9 cellular contexts compared by ENCODE assay signal in genomic region chr19:56837492-56837891, GRCh38. TPM values are rescaled to one million over a fixed set of nuclear protein-coding genes. Genes with fewer than 3 reads are reported as not detected.
DNase-seq lines count a peak whose midpoint lies in the region; ATAC-seq and TF ChIP-seq lines count a peak whose summit lies in the region.
"Had no signal": no experiment of that assay in that cellular context is flagged by ENCODE, and none has a peak within 500 bp of the region (broad histone marks: within the 10 kb centered on the region; RNA-seq: fewer than 3 reads in every experiment).

No MANE protein-coding gene starts in this region.

- TF ChIP-seq EP300 in stomach (IDR thresholded peaks at IDR 0.05): no peak

- peaks cover 8% of the 10 kb centered on the region for H3K27me3 ChIP-seq in kidney epithelial cell (ENCODE audit: control insufficient read depth, insufficient read depth, low read length)
- H3K27me3 ChIP-seq in stomach: peaks cover 0 to 31% (median 9%) of the 10 kb centered on the region in 3 donors

- H3K27ac ChIP-seq in stomach: peak overlapping the region in 3 of 5 donors; percentile 71 to 85 (median 80)

- peaks cover 4 to 71% (median 42%) of the 10 kb centered on the region in 4 donors for H3K9me3 ChIP-seq in stomach

- DNase-seq in HS-5 (ENCODE audit: low read depth) (peak; percentile 16), astrocyte of the hippocampus (ENCODE audit: low read depth, low spot score) (peak; percentile 85), kidney epithelial cell (ENCODE audit: low read depth) (peak; percentile 47), stomach (peak; percentile 31), SIG-M5 (lab: John Stamatoyannopoulos, UW) (no peak)

- H3K4me1 ChIP-seq in stomach: no peaks in the 10 kb centered on the region

- ATAC-seq in HG03159 (IDR thresholded peaks at IDR 0.05; ENCODE audit: unreplicated experiment): no peak
- no peak for ATAC-seq in activated CD4-positive, CD25-positive, alpha-beta regulatory T cell treated with anti-CD3 and anti-CD28 coated beads, Interleukin-2, amount 50 U/mL, for 24 hours
- ATAC-seq in GM19351 (IDR thresholded peaks at IDR 0.05; ENCODE audit: unreplicated experiment): no peak
- ATAC-seq: K562 had no signal

- H3K36me3 ChIP-seq in kidney epithelial cell (ENCODE audit: control insufficient read depth, insufficient read depth, low read length) (no peaks in the 10 kb centered on the region), stomach (peaks cover 0 to 11% (median 3%) of the 10 kb centered on the region in 4 donors)

- intact Hi-C loops in stomach (cut with DNase I; ENCODE audit: low total_unique reads): no loop called here

- 31 to 53% (median 39%) methylated on average over 17 to 21 of the region's 21 CpGs for WGBS in stomach, 5 donors

- peak overlapping the region; percentile 42 for H3K4me3 ChIP-seq in kidney epithelial cell (ENCODE audit: low read depth, low read length)
- peak overlapping the region; percentile 29 to 49 (median 38) for H3K4me3 ChIP-seq in stomach
- H3K4me3 ChIP-seq: K562 had no signal

- TF ChIP-seq POLR2A in stomach (IDR thresholded peaks at IDR 0.05): no peak

- TF ChIP-seq CTCF in kidney epithelial cell (IDR thresholded peaks at IDR 0.05; ENCODE audit: insufficient read depth, low read length, poor library complexity, severe bottlenecking): peak; percentile 46
- peak in 3 of 7 experiments; percentile 6 to 32 (median 30) for TF ChIP-seq CTCF in stomach (IDR thresholded peaks at IDR 0.05)

RNA-seq across cellular contexts. Expression of gene PEG3, which starts 3.0 kb away (rescaled TPM):
- total RNA-seq in kidney epithelial cell (2.1 and 2.6 TPM in 2 replicates), stomach (10 to 100 TPM in 1 of 5 donors, 1 to 10 TPM in 3, under 1 TPM in 1; 0.72 to 38.2 (median 2.3) TPM)
- polyA plus RNA-seq in stomach: 1 to 10 TPM; 1.1 to 3.2 (median 1.4) TPM

RNA-seq across cellular contexts. Expression of gene ZIM2, which starts 3.0 kb away (rescaled TPM):
- total RNA-seq in kidney epithelial cell (0.07 TPM in 1 of 2 replicates, not detected in the other), stomach (1 to 10 TPM in 2 of 5 donors, not detected in 3; 3.3 to 4.1 TPM)
- polyA plus RNA-seq in stomach: under 1 TPM in 1 of 3 donors, not detected in 2; 0.19 TPM
- total RNA-seq: K562 had no signal
- polyA plus RNA-seq: K562 had no signal
